Comparison of ENCODE assay signal across 12 cellular contexts in genomic region chr7:129875745-129876411, GRCh38.
DNase-seq lines count a peak whose midpoint lies in the region; ATAC-seq, FAIRE-seq and TF ChIP-seq lines count a peak whose summit lies in the region.
"Had no signal": no experiment of that assay in that cellular context is flagged by ENCODE, and none has a peak within 500 bp of the region (broad histone marks: within the 10 kb centered on the region; RNA-seq: fewer than 3 reads in every experiment).

No MANE protein-coding gene starts in this region.

- peaks cover 0 to 5% of the 10 kb centered on the region in 2 experiments for H3K36me3 ChIP-seq in GM12878 (ENCODE audit: control insufficient read depth in 2 of 2, insufficient read depth in 2 of 2, low read length in 1 of 2)

- CTCF ChIA-PET in GM12878 (lab: Yijun Ruan, JAX) (interaction anchor here (3.3 kb wide), 1 partner anchor 46 kb away, joined by 9 read pairs; no protein-coding TSS in a partner anchor), HEK293T (lab: Yijun Ruan, JAX) (no interaction called here)

- H3K4me1 ChIP-seq in GM12878 (ENCODE audit: control insufficient read depth, insufficient read depth, low read length) = no peaks in the 10 kb centered on the region

- no peak overlapping the region for H2AFZ ChIP-seq in GM12878 (ENCODE audit: control insufficient read depth, low read depth, low read length)

- H3K9me3 ChIP-seq in GM12878 (replicated peaks; ENCODE audit: control insufficient read depth, insufficient read depth, low read length) = no peaks in the 10 kb centered on the region

- H3K4me2 ChIP-seq in GM12878 (ENCODE audit: control insufficient read depth, insufficient read depth) = no peak overlapping the region
- H3K4me2 ChIP-seq: smooth muscle cell had no signal

- no peaks in the 10 kb centered on the region for H4K20me1 ChIP-seq in GM12878 (ENCODE audit: control insufficient read depth, insufficient read depth)

- no peaks in the 10 kb centered on the region for H3K27me3 ChIP-seq in GM12878 (replicated peaks in 1 of 2; ENCODE audit: control insufficient read depth in 2 of 2, insufficient read depth in 2 of 2, low read length in 1 of 2)

- SMC1A ChIA-PET in GM12878 (lab: Charles Lee; ENCODE audit: uncharacterized antibody, unreplicated experiment) = interaction anchor here (1.0 kb wide), 1 partner anchor 12 kb away, joined by 3 read pairs; no protein-coding TSS in a partner anchor

- no peaks in the 10 kb centered on the region for H3K79me2 ChIP-seq in GM12878 (ENCODE audit: control insufficient read depth, insufficient read depth, low read length)

- no peak overlapping the region for H3K9ac ChIP-seq in GM12878 (ENCODE audit: control insufficient read depth, insufficient read depth, low read length)

- FAIRE-seq in GM12878 (lab: Jason Lieb, UNC) = peak; percentile 71

- no peak for DNase-seq in Right ventricle myocardium superior
- no peak for DNase-seq in cardiac septum (ENCODE audit: low spot score)
- DNase-seq in GM12878 (ENCODE audit: low read depth, low spot score) = no peak
- no peak for DNase-seq in left ventricle myocardium superior
- DNase-seq in NCI-H345 treated with DMSO at 0.1 percent for 48 hours (lab: John Stamatoyannopoulos, UW; ENCODE audit: unreplicated experiment) = no peak
- DNase-seq in HEK293T (ENCODE audit: extremely low spot score) = no peak
- DNase-seq: activated CD4-positive, alpha-beta memory T cell treated with anti-CD3 and anti-CD28 coated beads for 36 hours; amygdala; NCI-H2171 had no signal

- POLR2A ChIA-PET in GM12878 (lab: Charles Lee) = no interaction called here
- POLR2A ChIA-PET in HEK293T (lab: Yijun Ruan, JAX) = no interaction called here

- TF ChIP-seq EP300 in GM12878 (IDR thresholded peaks at IDR 0.05; ENCODE audit: borderline replicate concordance in 1 of 2, control insufficient read depth in 1 of 2, low read depth in 2 of 2, low read length in 2 of 2) = no peak

- in situ Hi-C loops in GM12878 (cut with MboI) = no loop called here

- no TSS peak for BruUV-seq in GM12878 (replicated peaks; lab: Mats Ljungman, UMichigan)

- H3K4me3 ChIP-seq in GM12878 = no peak overlapping the region
- H3K4me3 ChIP-seq: smooth muscle cell had no signal

- RAD21 ChIA-PET in GM12878 (lab: Charles Lee; ENCODE audit: unreplicated experiment) = no interaction called here

- no peak overlapping the region for H3K27ac ChIP-seq in GM12878 (ENCODE audit: control insufficient read depth, insufficient read depth)

- intact Hi-C loops in Right ventricle myocardium superior (cut with DNase I) = no loop called here
- intact Hi-C loops in cardiac septum (cut with DNase I) = no loop called here
- intact Hi-C loops in GM12878 (cut with micrococcal nuclease; ENCODE audit: unreplicated experiment) = no loop called here
- intact Hi-C loops in left ventricle myocardium superior (cut with micrococcal nuclease) = no loop called here

- WGBS in GM12878 (ENCODE audit: insufficient coverage, insufficient replicate concordance, low lambda C conversion rate, missing lambda C conversion rate) = 77% methylated on average over 5 of the region's 5 CpGs

- peak; percentile 56 for ATAC-seq in Right ventricle myocardium superior (ENCODE audit: poor library complexity)
- ATAC-seq in GM12878 = no peak
- peak; percentile 61 for ATAC-seq in left ventricle myocardium superior
- no peak for ATAC-seq in GM18868 (IDR thresholded peaks at IDR 0.05; ENCODE audit: unreplicated experiment)
- ATAC-seq in GM21825 (IDR thresholded peaks at IDR 0.05; ENCODE audit: unreplicated experiment) = no peak

- no peak for TF ChIP-seq RAD21 in GM12878 (IDR thresholded peaks at IDR 0.05; ENCODE audit: insufficient read depth, low read depth, low read length)

- no peak for TF ChIP-seq POLR2A in GM12878 (IDR thresholded peaks at IDR 0.05; ENCODE audit: low read depth, low read length)

- no peak for TF ChIP-seq CTCF in GM12878 (IDR thresholded peaks at IDR 0.05 in 2 of 3, conservative IDR thresholded peaks at IDR 0.05 in 1 of 3; ENCODE audit: control insufficient read depth in 2 of 3, extremely low read depth in 1 of 3, insufficient read depth in 1 of 3, low read depth in 3 of 3, low read length in 3 of 3)

TF ChIP-seq in GM12878, 131 proteins besides CTCF, POLR2A, EP300 and RAD21 (continues in another document):
- TF ChIP-seq PKNOX1 (IDR thresholded peaks at IDR 0.05) = no peak
- no peak for TF ChIP-seq CBFB (IDR thresholded peaks at IDR 0.05; ENCODE audit: low read depth)
- no peak for TF ChIP-seq YY1 (IDR thresholded peaks at IDR 0.05; ENCODE audit: low read depth, low read length)
- no peak for TF ChIP-seq E2F8 (IDR thresholded peaks at IDR 0.05; ENCODE audit: low read depth, partially characterized antibody)
- no peak for TF ChIP-seq NBN (IDR thresholded peaks at IDR 0.05)

TF ChIP-seq in HEK293T, 16 proteins besides CTCF, POLR2A, EP300 and RAD21:
- no peak for TF ChIP-seq TARDBP (IDR thresholded peaks at IDR 0.05)
- no peak for TF ChIP-seq LEF1 (IDR thresholded peaks at IDR 0.05; ENCODE audit: borderline replicate concordance)
TF ChIP-seq in HEK293T: peak in this region for 0.

Comparison
In these comparisons a context has a peak if more than half of its experiments do, and no peak if none do; other contexts are left out.
1. ATAC-seq: peak in Right ventricle myocardium superior (single experiment) and left ventricle myocardium superior (single experiment); none in GM12878 (single experiment), GM18868 (single experiment) and GM21825 (single experiment).